In genomic region chr2:122563781-122564180, GRCh38 we compare ENCODE assay signal across 7 cellular contexts.
"Had no signal": no experiment of that assay in that cellular context is flagged by ENCODE, and none has a peak within 500 bp of the region (broad histone marks: within the 10 kb centered on the region; RNA-seq: fewer than 3 reads in every experiment).

No MANE protein-coding gene starts in this region.

- DNase-seq: IMR-90, KBM-7, KG1 had no signal

- H3K4me3 ChIP-seq: K562 had no signal

- FAIRE-seq: HepG2, HTR-8/SVneo, K562 had no signal

- H3K27ac ChIP-seq: HL-60 had no signal
